Comparison of ENCODE assay signal across 22 cellular contexts in genomic region chrX:16778993-16779392, GRCh38. TPM values are rescaled to one million over a fixed set of nuclear protein-coding genes. Genes with fewer than 3 reads are reported as not detected.
DNase-seq lines count a peak whose midpoint lies in the region; ATAC-seq and TF ChIP-seq lines count a peak whose summit lies in the region.
"Had no signal": no experiment of that assay in that cellular context is flagged by ENCODE, and none has a peak within 500 bp of the region (broad histone marks: within the 10 kb centered on the region; RNA-seq: fewer than 3 reads in every experiment).

No MANE protein-coding gene starts in this region.

- H3K9me3 ChIP-seq in breast epithelium (no peaks in the 10 kb centered on the region), PC-3 (ENCODE audit: low read length) (no peaks in the 10 kb centered on the region), mammary epithelial cell (replicated peaks; ENCODE audit: insufficient read depth, low read length) (no peaks in the 10 kb centered on the region)
- H3K9me3 ChIP-seq: BE2C had no signal

- no peaks in the 10 kb centered on the region for H3K9me2 ChIP-seq in PC-3 (replicated peaks; ENCODE audit: low read length)

- H3K9ac ChIP-seq in PC-3 (ENCODE audit: low read length) (no peak overlapping the region), mammary epithelial cell (ENCODE audit: insufficient read depth, low read length) (peak overlapping the region; percentile 19)
- H3K9ac ChIP-seq: BLaER1 treated with 17β-estradiol and CSF1 and Interleukin-3, amounts not matched to agents 10 nM and 100 nM had no signal

- H3K79me2 ChIP-seq in PC-3 (ENCODE audit: low read length) (no peaks in the 10 kb centered on the region), mammary epithelial cell (ENCODE audit: insufficient read depth, low read length) (no peaks in the 10 kb centered on the region)

- H3K27me3 Mint-ChIP-seq in MCF 10A (ENCODE audit: insufficient read depth, unreplicated experiment): no peaks in the 10 kb centered on the region
- no peaks in the 10 kb centered on the region for H3K27me3 Mint-ChIP-seq in progenitor cell of endocrine pancreas
- H3K27me3 Mint-ChIP-seq: CD4-positive, alpha-beta T cell had no signal

- H3K4me2 ChIP-seq in PC-3 (ENCODE audit: low read length) (no peak overlapping the region), mammary epithelial cell (ENCODE audit: insufficient read depth, low read depth, low read length) (peak overlapping the region; percentile 31)
- H3K4me2 ChIP-seq: BLaER1 treated with 17β-estradiol and CSF1 and Interleukin-3, amounts not matched to agents 10 nM and 100 nM had no signal

- CTCF ChIA-PET in MCF 10A (lab: Yijun Ruan, JAX) (no interaction called here), PC-3 (lab: Charles Lee) (no interaction called here), mammary epithelial cell (lab: Charles Lee; ENCODE audit: low non-redundant PET) (interaction anchor here (0.6 kb wide), 1 partner anchor 35 kb away, joined by 3 read pairs; no protein-coding TSS in a partner anchor)

- ATAC-seq in PC-3: peak; percentile 15; the same call in 1 of the 2 replicates
- no peak for ATAC-seq in HG03460 (IDR thresholded peaks at IDR 0.05; ENCODE audit: unreplicated experiment)
- ATAC-seq: HCT116 had no signal

- H3K27ac ChIP-seq in breast epithelium: peak overlapping the region; percentile 0 to 61
- peak overlapping the region; percentile 4; the same call in 1 of the 2 replicates for H3K27ac ChIP-seq in PC-3 (ENCODE audit: low read length)
- H3K27ac ChIP-seq in mammary epithelial cell (ENCODE audit: insufficient read depth, low read depth, low read length): peak overlapping the region; percentile 37
- H3K27ac ChIP-seq: 22Rv1; BLaER1 treated with 17β-estradiol and CSF1 and Interleukin-3, amounts not matched to agents 10 nM and 100 nM had no signal

- DNase-seq in breast epithelium (ENCODE audit: low spot score in 2 of 2) (no peak), MCF 10A (ENCODE audit: unreplicated experiment) (no peak), PC-3 (no peak), mammary epithelial cell (no peak), cerebellar cortex (ENCODE audit: low spot score) (no peak), progenitor cell of endocrine pancreas (ENCODE audit: low spot score, unreplicated experiment) (no peak)
- DNase-seq: ACHN; AML-193; BE2C; CD4-positive, alpha-beta T cell; CD8-positive, alpha-beta memory T cell; DMS 273 treated with DMSO at 0.1 percent for 48 hours; DMS79; EL; GDM1; GOT3; H7 had no signal

- H3K4me3 Mint-ChIP-seq in MCF 10A (ENCODE audit: unreplicated experiment) (no peak overlapping the region), progenitor cell of endocrine pancreas (ENCODE audit: low read depth) (no peak overlapping the region)
- H3K4me3 Mint-ChIP-seq: CD14-positive monocyte; CD4-positive, alpha-beta T cell; CD8-positive, alpha-beta memory T cell had no signal

- H3K9me3 Mint-ChIP-seq in MCF 10A (ENCODE audit: unreplicated experiment) (no peaks in the 10 kb centered on the region), progenitor cell of endocrine pancreas (ENCODE audit: low read depth) (no peaks in the 10 kb centered on the region)
- H3K9me3 Mint-ChIP-seq: CD4-positive, alpha-beta T cell had no signal

- no peaks in the 10 kb centered on the region for H4K20me1 ChIP-seq in PC-3 (ENCODE audit: low read length)
- H4K20me1 ChIP-seq in mammary epithelial cell (ENCODE audit: insufficient read depth, low read length): no peaks in the 10 kb centered on the region
- H4K20me1 ChIP-seq: BLaER1 treated with 17β-estradiol and CSF1 and Interleukin-3, amounts not matched to agents 10 nM and 100 nM had no signal

- in situ Hi-C loops in mammary epithelial cell (cut with MboI; ENCODE audit: low sequenced_read_pairs in 2 of 2): no loop called here

- H3F3A ChIP-seq in PC-3 (ENCODE audit: low read length, unreplicated experiment): no peaks in the 10 kb centered on the region

- H3K4me3 ChIP-seq in breast epithelium: no peak overlapping the region
- H3K4me3 ChIP-seq in PC-3 (ENCODE audit: low read length): no peak overlapping the region
- no peak overlapping the region for H3K4me3 ChIP-seq in mammary epithelial cell (replicated peaks in 1 of 3; ENCODE audit: insufficient read depth in 1 of 3, low read depth in 2 of 3, low read length in 3 of 3)
- H3K4me3 ChIP-seq: BLaER1 treated with 17β-estradiol and CSF1 and Interleukin-3, amounts not matched to agents 10 nM and 100 nM had no signal

- H3K4me1 Mint-ChIP-seq in MCF 10A (ENCODE audit: insufficient read depth, unreplicated experiment) (no peaks in the 10 kb centered on the region), progenitor cell of endocrine pancreas (ENCODE audit: low read depth) (no peaks in the 10 kb centered on the region)
- H3K4me1 Mint-ChIP-seq: CD14-positive monocyte; CD8-positive, alpha-beta memory T cell had no signal

- BruUV-seq in MCF 10A (replicated peaks; lab: Mats Ljungman, UMichigan) (no TSS peak), PC-3 (replicated peaks; lab: Mats Ljungman, UMichigan) (no TSS peak), mammary epithelial cell (replicated peaks; lab: Mats Ljungman, UMichigan) (no TSS peak)

- H3K36me3 ChIP-seq in breast epithelium (no peaks in the 10 kb centered on the region), PC-3 (ENCODE audit: low read depth, low read length) (no peaks in the 10 kb centered on the region), mammary epithelial cell (ENCODE audit: insufficient read depth, low read length) (no peaks in the 10 kb centered on the region)
- H3K36me3 ChIP-seq: BE2C; BLaER1 treated with 17β-estradiol and CSF1 and Interleukin-3, amounts not matched to agents 10 nM and 100 nM had no signal

- POLR2A ChIA-PET in MCF 10A (lab: Yijun Ruan, JAX): interaction anchor here (1.0 kb wide), 1 partner anchor 60 kb away, joined by 4 read pairs; the partner anchor contains the start of gene SYAP1
- POLR2A ChIA-PET in PC-3 (lab: Charles Lee; ENCODE audit: unreplicated experiment): no interaction called here

- H3K36me3 Mint-ChIP-seq in MCF 10A (ENCODE audit: insufficient read depth, unreplicated experiment): no peaks in the 10 kb centered on the region
- no peaks in the 10 kb centered on the region for H3K36me3 Mint-ChIP-seq in progenitor cell of endocrine pancreas (ENCODE audit: insufficient read depth)
- H3K36me3 Mint-ChIP-seq: CD14-positive monocyte; CD8-positive, alpha-beta memory T cell had no signal

- TF ChIP-seq CTCF in breast epithelium (IDR thresholded peaks at IDR 0.05) (no peak), MCF 10A (IDR thresholded peaks at IDR 0.05; ENCODE audit: unreplicated experiment) (no peak), PC-3 (conservative IDR thresholded peaks at IDR 0.05; ENCODE audit: low read depth, low read length) (no peak), mammary epithelial cell (conservative IDR thresholded peaks at IDR 0.05 in 1 of 2, IDR thresholded peaks at IDR 0.05 in 1 of 2; ENCODE audit: extremely low read depth in 1 of 2, insufficient read depth in 1 of 2, low read depth in 1 of 2, low read length in 2 of 2) (no peak), progenitor cell of endocrine pancreas (IDR thresholded peaks at IDR 0.05; ENCODE audit: unreplicated experiment) (no peak)

- intact Hi-C loops in breast epithelium (cut with DNase I; ENCODE audit: low total_unique reads): no loop called here
- intact Hi-C loops in MCF 10A (cut with micrococcal nuclease): no loop called here
- intact Hi-C loops in PC-3 (cut with micrococcal nuclease): no loop called here
- intact Hi-C loops in mammary epithelial cell (cut with micrococcal nuclease): no loop called here

- no peak for TF ChIP-seq POLR2A in breast epithelium (IDR thresholded peaks at IDR 0.05)

- H3K27ac Mint-ChIP-seq in MCF 10A (ENCODE audit: low read depth, unreplicated experiment) (no peak overlapping the region), progenitor cell of endocrine pancreas (no peak overlapping the region)
- H3K27ac Mint-ChIP-seq: CD14-positive monocyte; CD4-positive, alpha-beta T cell; CD8-positive, alpha-beta memory T cell had no signal

- H3K27me3 ChIP-seq in breast epithelium (peaks cover 0 to 4% of the 10 kb centered on the region in 2 donors), PC-3 (ENCODE audit: low read length) (no peaks in the 10 kb centered on the region), mammary epithelial cell (ENCODE audit: insufficient read depth, low read length) (no peaks in the 10 kb centered on the region)
- H3K27me3 ChIP-seq: BE2C had no signal

- dilution Hi-C loops in mammary epithelial cell (cut with HindIII; ENCODE audit: low sequenced_read_pairs): no loop called here

- H3K4me1 ChIP-seq in breast epithelium: no peaks in the 10 kb centered on the region
- H3K4me1 ChIP-seq in PC-3 (ENCODE audit: insufficient read depth, low read length): 0 out of 2 replicates have a peak, but pooled peaks cover 6% of the 10 kb centered on the region
- peaks cover 18% of the 10 kb centered on the region for H3K4me1 ChIP-seq in mammary epithelial cell (ENCODE audit: insufficient read depth, low read length)
- H3K4me1 ChIP-seq: BE2C; BLaER1 treated with 17β-estradiol and CSF1 and Interleukin-3, amounts not matched to agents 10 nM and 100 nM had no signal

- no peak overlapping the region for H2AFZ ChIP-seq in PC-3 (ENCODE audit: low read length)
- H2AFZ ChIP-seq in mammary epithelial cell (ENCODE audit: low read depth, low read length): peak overlapping the region; percentile 13

RNA-seq across cellular contexts. Expression of gene TXLNG, which starts 7.3 kb away (rescaled TPM):
- total RNA-seq in breast epithelium: 10 to 100 TPM; 23.7 to 31.5 (median 25.2) TPM
- total RNA-seq in MCF 10A (2022): 32.4 and 43.2 TPM in 2 replicates
- 17.1 and 18.9 TPM in 2 replicates for total RNA-seq in PC-3 (2014; rRNA removed)
- total RNA-seq in mammary epithelial cell: 10 to 100 TPM; 13.2 to 28.3 TPM
- polyA plus RNA-seq in mammary epithelial cell: 17.2 TPM
- polyA minus RNA-seq in mammary epithelial cell: 17.7 TPM
- 25.4 and 25.8 TPM in 2 replicates for total RNA-seq in progenitor cell of endocrine pancreas

RNA-seq across cellular contexts. Expression of gene SYAP1, which starts 59.6 kb away (rescaled TPM):
- 10 to 100 TPM; 17.4 to 30.4 (median 26.2) TPM for total RNA-seq in breast epithelium
- 37.0 and 40.0 TPM in 2 replicates for total RNA-seq in MCF 10A (2022)
- 51.9 and 55.3 TPM in 2 replicates for total RNA-seq in PC-3 (2014; rRNA removed)
- total RNA-seq in mammary epithelial cell: 10 to 100 TPM; 30.3 to 47.5 TPM
- 15.2 TPM for polyA plus RNA-seq in mammary epithelial cell
- polyA minus RNA-seq in mammary epithelial cell: 16.4 TPM
- total RNA-seq in progenitor cell of endocrine pancreas: 59.0 and 61.3 TPM in 2 replicates
